8 cellular contexts compared by ENCODE assay signal in genomic region chr22:50473855-50474671, GRCh38. TPM values are rescaled to one million over a fixed set of nuclear protein-coding genes. Genes with fewer than 3 reads are reported as not detected.
DNase-seq lines count a peak whose midpoint lies in the region; ATAC-seq, FAIRE-seq and TF ChIP-seq lines count a peak whose summit lies in the region.

No MANE protein-coding gene starts in this region.

- H3K27me3 ChIP-seq in OCI-LY3 (ENCODE audit: low read depth, low read length) (no peaks in the 10 kb centered on the region), mammary epithelial cell (ENCODE audit: insufficient read depth, low read length) (no peaks in the 10 kb centered on the region), liver (ENCODE audit: control insufficient read depth in 4 of 4, insufficient read depth in 4 of 4, low read length in 3 of 4) (no peaks in the 10 kb centered on the region)

- dilution Hi-C loops in mammary epithelial cell (cut with HindIII; ENCODE audit: low sequenced_read_pairs), result no loop called here

- H3K4me2 ChIP-seq in OCI-LY3 (ENCODE audit: low read length) (peak overlapping the region; percentile 91), mammary epithelial cell (ENCODE audit: insufficient read depth, low read depth, low read length) (peak overlapping the region; percentile 93)

- H3K9ac ChIP-seq in OCI-LY3 (ENCODE audit: low read length), result peak overlapping the region; percentile 67
- H3K9ac ChIP-seq in mammary epithelial cell (ENCODE audit: insufficient read depth, low read length), result peak overlapping the region; percentile 62
- H3K9ac ChIP-seq in liver (ENCODE audit: low read depth in 1 of 2, low read length in 2 of 2), result peak overlapping the region in 1 of 2 donors; percentile 79

- BruUV-seq in mammary epithelial cell (replicated peaks; lab: Mats Ljungman, UMichigan), result no TSS peak

- DNase-seq in GM12891 (ENCODE audit: insufficient read length, low spot score) (no peak), mammary epithelial cell (peak; percentile 47), HT-29 (ENCODE audit: low spot score) (no peak)

- intact Hi-C loops in mammary epithelial cell (cut with micrococcal nuclease), result no loop called here

- FAIRE-seq in GM12891 (lab: Jason Lieb, UNC), result peak; percentile 88

- peaks cover 51% of the 10 kb centered on the region for H3K4me1 Mint-ChIP-seq in stimulated activated naive CD8-positive, alpha-beta T cell treated with anti-CD3 and anti-CD28 coated beads, Interleukin-15, Interleukin-2, amounts not matched to agents 100 ng/mL and 50 ng/mL, for 24 hours (ENCODE audit: low read depth)

- CTCF ChIA-PET in mammary epithelial cell (lab: Charles Lee; ENCODE audit: low non-redundant PET), result interaction anchor here (0.7 kb wide), 1 partner anchor 124 kb away, joined by 4 read pairs; no protein-coding TSS in a partner anchor

- H2AFZ ChIP-seq in OCI-LY3 (ENCODE audit: low read depth, low read length), result no peak overlapping the region
- no peak overlapping the region for H2AFZ ChIP-seq in mammary epithelial cell (ENCODE audit: low read depth, low read length)

- H4K20me1 ChIP-seq in OCI-LY3 (ENCODE audit: insufficient read depth, low read length) (peaks cover 25% of the 10 kb centered on the region), mammary epithelial cell (ENCODE audit: insufficient read depth, low read length) (peaks cover 3% of the 10 kb centered on the region)

- ATAC-seq in HG02938 (IDR thresholded peaks at IDR 0.05; ENCODE audit: unreplicated experiment), result no peak
- no peak for ATAC-seq in GM21381 (IDR thresholded peaks at IDR 0.05; ENCODE audit: unreplicated experiment)

- no peaks in the 10 kb centered on the region for H3K36me3 Mint-ChIP-seq in stimulated activated naive CD8-positive, alpha-beta T cell treated with anti-CD3 and anti-CD28 coated beads, Interleukin-15, Interleukin-2, amounts not matched to agents 100 ng/mL and 50 ng/mL, for 24 hours (ENCODE audit: low read depth)

- H3K9me3 ChIP-seq in OCI-LY3 (ENCODE audit: insufficient read depth, low read length) (no peaks in the 10 kb centered on the region), mammary epithelial cell (replicated peaks; ENCODE audit: insufficient read depth, low read length) (no peaks in the 10 kb centered on the region), liver (ENCODE audit: control insufficient read depth in 4 of 4, low read length in 3 of 4) (no peaks in the 10 kb centered on the region)

- 14% methylated on average over 19 of the region's 62 CpGs for WGBS in mammary epithelial cell (ENCODE audit: low coverage, missing lambda C conversion rate)
- WGBS in liver, result 5% methylated on average over 62 of the region's 62 CpGs

- H3K36me3 ChIP-seq in OCI-LY3 (replicated peaks; ENCODE audit: low read depth, low read length) (no peaks in the 10 kb centered on the region), mammary epithelial cell (ENCODE audit: insufficient read depth, low read length) (no peaks in the 10 kb centered on the region), liver (ENCODE audit: control insufficient read depth in 4 of 4, insufficient read depth in 3 of 4, low read depth in 1 of 4, low read length in 3 of 4) (peaks cover 0 to 1% (median 0%) of the 10 kb centered on the region in 4 donors)

- H3K79me2 ChIP-seq in OCI-LY3 (ENCODE audit: low read length) (peaks cover 48% of the 10 kb centered on the region), mammary epithelial cell (ENCODE audit: insufficient read depth, low read length) (peaks cover 56% of the 10 kb centered on the region)

- H3K4me3 Mint-ChIP-seq in stimulated activated naive CD8-positive, alpha-beta T cell treated with anti-CD3 and anti-CD28 coated beads, Interleukin-15, Interleukin-2, amounts not matched to agents 100 ng/mL and 50 ng/mL, for 24 hours, result peak overlapping the region; percentile 93

- in situ Hi-C loops in mammary epithelial cell (cut with MboI; ENCODE audit: low sequenced_read_pairs in 2 of 2), result no loop called here

- no peak for TF ChIP-seq RAD21 in liver (IDR thresholded peaks at IDR 0.05)

- H3K27me3 Mint-ChIP-seq in stimulated activated naive CD8-positive, alpha-beta T cell treated with anti-CD3 and anti-CD28 coated beads, Interleukin-15, Interleukin-2, amounts not matched to agents 100 ng/mL and 50 ng/mL, for 24 hours, result no peaks in the 10 kb centered on the region

- TF ChIP-seq POLR2A in GM12891 (IDR thresholded peaks at IDR 0.05; ENCODE audit: low read depth, low read length), result no peak

- H3K9me3 Mint-ChIP-seq in stimulated activated naive CD8-positive, alpha-beta T cell treated with anti-CD3 and anti-CD28 coated beads, Interleukin-15, Interleukin-2, amounts not matched to agents 100 ng/mL and 50 ng/mL, for 24 hours, result no peaks in the 10 kb centered on the region

- H3K4me1 ChIP-seq in OCI-LY3 (ENCODE audit: low read length) (peaks cover 32% of the 10 kb centered on the region), mammary epithelial cell (ENCODE audit: insufficient read depth, low read length) (peaks cover 62% of the 10 kb centered on the region), liver (ENCODE audit: control insufficient read depth in 4 of 4, insufficient read depth in 4 of 4, low read length in 3 of 4) (peaks cover 9 to 41% (median 24%) of the 10 kb centered on the region in 4 donors)

- peak overlapping the region; percentile 85 for H3K27ac Mint-ChIP-seq in stimulated activated naive CD8-positive, alpha-beta T cell treated with anti-CD3 and anti-CD28 coated beads, Interleukin-15, Interleukin-2, amounts not matched to agents 100 ng/mL and 50 ng/mL, for 24 hours

- H3K4me3 ChIP-seq in OCI-LY3 (ENCODE audit: low read length) (peak overlapping the region; percentile 96), mammary epithelial cell (replicated peaks in 1 of 3; ENCODE audit: insufficient read depth in 1 of 3, low read depth in 2 of 3, low read length in 3 of 3) (peak overlapping the region; percentile 60 to 78 (median 66)), liver (ENCODE audit: low read depth in 1 of 3, low read length in 3 of 3) (peak overlapping the region; percentile 65 to 84 (median 72))

- TF ChIP-seq CTCF in OCI-LY3 (IDR thresholded peaks at IDR 0.05; ENCODE audit: low read depth, low read length), result no peak
- TF ChIP-seq CTCF in mammary epithelial cell (conservative IDR thresholded peaks at IDR 0.05 in 1 of 2, IDR thresholded peaks at IDR 0.05 in 1 of 2; ENCODE audit: extremely low read depth in 1 of 2, insufficient read depth in 1 of 2, low read depth in 1 of 2, low read length in 2 of 2), result no peak
- no peak for TF ChIP-seq CTCF in liver (IDR thresholded peaks at IDR 0.05; ENCODE audit: low read depth, low read length, missing input control)

- H3K27ac ChIP-seq in OCI-LY3 (ENCODE audit: low read length) (no peak overlapping the region), mammary epithelial cell (ENCODE audit: insufficient read depth, low read depth, low read length) (peak overlapping the region; percentile 4), liver (ENCODE audit: low read depth in 1 of 2, low read length in 2 of 2) (peak overlapping the region in 1 of 2 donors; percentile 48)

TF ChIP-seq in GM12891, 5 proteins besides CTCF, POLR2A, EP300 and RAD21:
- TF ChIP-seq TAF1 (IDR thresholded peaks at IDR 0.05; ENCODE audit: low read depth, low read length) (no peak), POLR2AphosphoS5 (IDR thresholded peaks at IDR 0.05; ENCODE audit: low read depth, low read length) (no peak), POU2F2 (IDR thresholded peaks at IDR 0.05; ENCODE audit: low read depth, low read length) (no peak)

TF ChIP-seq in liver, 16 proteins besides CTCF, POLR2A, EP300 and RAD21 (continues in another document):
- TF ChIP-seq FOXA2 (IDR thresholded peaks at IDR 0.05), result no peak
- no peak for TF ChIP-seq RXRA (IDR thresholded peaks at IDR 0.05)
- no peak for TF ChIP-seq EGR1 (IDR thresholded peaks at IDR 0.05; ENCODE audit: low read depth in 2 of 2)
- no peak for TF ChIP-seq JUND (IDR thresholded peaks at IDR 0.05)
- no peak for TF ChIP-seq HNF4G (IDR thresholded peaks at IDR 0.05)

RNA-seq across cellular contexts. Expression of gene SBF1, which starts 0.8 kb away (rescaled TPM):
- polyA plus RNA-seq in GM12891 (2012; ENCODE audit: low read depth, missing spikeins), result 24.0 TPM
- total RNA-seq in mammary epithelial cell, result 10 to 100 TPM; 79.0 to 84.5 TPM
- polyA plus RNA-seq in mammary epithelial cell, result 37.4 TPM
- polyA minus RNA-seq in mammary epithelial cell, result 98.1 TPM
- 10 to 100 TPM; 21.8 to 37.6 TPM for total RNA-seq in liver
- 10 to 100 TPM in 1 of 2 donors, 1 to 10 TPM in 1; 8.3 to 11.0 TPM for polyA plus RNA-seq in liver
- 85.0 and 102 TPM in 2 replicates for total RNA-seq in HT-29 (2014; rRNA removed; shearing (Covaris generic))

RNA-seq across cellular contexts. Expression of gene ADM2, which starts 7.3 kb away (rescaled TPM):
- polyA plus RNA-seq in GM12891 (2012; ENCODE audit: low read depth, missing spikeins), result 0.36 TPM
- total RNA-seq in mammary epithelial cell, result 10 to 100 TPM; 21.2 to 30.9 TPM
- 1.7 TPM for polyA plus RNA-seq in mammary epithelial cell
- polyA minus RNA-seq in mammary epithelial cell, result 1.1 TPM
- 1 to 10 TPM in 1 of 2 donors, under 1 TPM in 1; 0.79 to 1.8 TPM for total RNA-seq in liver
- 1 to 10 TPM in 1 of 2 donors, under 1 TPM in 1; 0.89 to 2.8 TPM for polyA plus RNA-seq in liver
- total RNA-seq in HT-29 (2014; rRNA removed; shearing (Covaris generic)), result 2.2 and 4.2 TPM in 2 replicates

RNA-seq across cellular contexts. Expression of gene MIOX, which starts 12.6 kb away (rescaled TPM):
- not detected for polyA plus RNA-seq in GM12891 (2012; ENCODE audit: low read depth, missing spikeins)
- total RNA-seq in mammary epithelial cell (not detected), liver (not detected)
- polyA plus RNA-seq in mammary epithelial cell (not detected), liver (not detected)
- not detected for polyA minus RNA-seq in mammary epithelial cell
- not detected in 2 replicates for total RNA-seq in HT-29 (2014; rRNA removed; shearing (Covaris generic))

RNA-seq across cellular contexts. Expression of gene LMF2, which starts 33.4 kb away (rescaled TPM):
- 29.2 TPM for polyA plus RNA-seq in GM12891 (2012; ENCODE audit: low read depth, missing spikeins)
- total RNA-seq in mammary epithelial cell (10 to 100 TPM; 47.8 to 84.8 TPM), liver (10 to 100 TPM; 24.0 to 27.9 TPM)
- polyA plus RNA-seq in mammary epithelial cell (50.3 TPM), liver (10 to 100 TPM; 16.7 to 35.6 TPM)
- 9.1 TPM for polyA minus RNA-seq in mammary epithelial cell
- 52.8 and 53.2 TPM in 2 replicates for total RNA-seq in HT-29 (2014; rRNA removed; shearing (Covaris generic))

RNA-seq across cellular contexts. Expression of gene NCAPH2, which starts 34.0 kb away (rescaled TPM):
- polyA plus RNA-seq in GM12891 (2012; ENCODE audit: low read depth, missing spikeins), result 46.7 TPM
- total RNA-seq in mammary epithelial cell (10 to 100 TPM; 18.2 to 41.0 TPM), liver (10 to 100 TPM; 15.2 to 30.8 TPM)
- polyA plus RNA-seq in mammary epithelial cell (33.3 TPM), liver (10 to 100 TPM; 12.0 to 12.5 TPM)
- polyA minus RNA-seq in mammary epithelial cell, result 56.4 TPM
- 87.9 and 88.8 TPM in 2 replicates for total RNA-seq in HT-29 (2014; rRNA removed; shearing (Covaris generic))
